1 cellular context compared by ENCODE assay signal in the genomic region with DNA sequence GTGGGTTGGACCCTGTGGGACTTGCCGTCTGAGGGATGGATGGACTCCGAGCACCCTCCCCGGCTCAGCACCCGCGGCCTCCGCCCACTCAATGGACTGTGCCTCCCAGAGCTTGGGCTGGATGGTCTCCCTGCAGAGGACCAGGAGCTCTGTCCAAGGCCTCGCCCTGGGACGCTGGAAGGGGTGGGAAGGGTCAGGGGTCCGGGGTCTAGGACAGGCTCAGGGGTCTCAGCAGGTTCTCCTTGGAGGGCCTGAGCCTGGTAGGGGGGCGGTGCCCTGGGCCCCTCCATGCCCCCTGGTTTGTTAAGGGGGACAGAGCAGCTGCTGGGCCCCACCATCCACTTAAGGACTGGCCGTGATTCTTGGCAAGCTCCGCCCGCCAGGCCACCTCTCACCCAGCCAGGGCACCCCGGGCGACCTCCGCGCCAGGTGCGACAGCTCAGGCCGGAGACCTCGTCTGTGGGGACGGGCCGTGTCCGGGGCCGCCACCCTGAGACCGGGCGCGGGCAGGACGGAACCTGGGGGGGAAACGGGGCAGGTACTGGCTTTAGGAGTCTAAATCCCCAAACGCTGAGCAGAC.
TF ChIP-seq lines count a peak whose summit lies in the region.

No MANE protein-coding gene starts in this region.

TF ChIP-seq in HepG2, 621 proteins besides CTCF, POLR2A, EP300 and RAD21 (continued from another document and continues in another):
- TF ChIP-seq, protein P1, sequence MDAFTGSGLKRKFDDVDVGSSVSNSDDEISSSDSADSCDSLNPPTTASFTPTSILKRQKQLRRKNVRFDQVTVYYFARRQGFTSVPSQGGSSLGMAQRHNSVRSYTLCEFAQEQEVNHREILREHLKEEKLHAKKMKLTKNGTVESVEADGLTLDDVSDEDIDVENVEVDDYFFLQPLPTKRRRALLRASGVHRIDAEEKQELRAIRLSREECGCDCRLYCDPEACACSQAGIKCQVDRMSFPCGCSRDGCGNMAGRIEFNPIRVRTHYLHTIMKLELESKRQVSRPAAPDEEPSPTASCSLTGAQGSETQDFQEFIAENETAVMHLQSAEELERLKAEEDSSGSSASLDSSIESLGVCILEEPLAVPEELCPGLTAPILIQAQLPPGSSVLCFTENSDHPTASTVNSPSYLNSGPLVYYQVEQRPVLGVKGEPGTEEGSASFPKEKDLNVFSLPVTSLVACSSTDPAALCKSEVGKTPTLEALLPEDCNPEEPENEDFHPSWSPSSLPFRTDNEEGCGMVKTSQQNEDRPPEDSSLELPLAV (CRISPR knock-in tag; conservative IDR thresholded peaks at IDR 0.05; ENCODE audit: low read depth): no peak
- TF ChIP-seq SRSF9 (IDR thresholded peaks at IDR 0.05; ENCODE audit: borderline replicate concordance, insufficient read depth, low read depth, low read length, poor library complexity, severe bottlenecking): no peak
- TF ChIP-seq, protein P2, sequence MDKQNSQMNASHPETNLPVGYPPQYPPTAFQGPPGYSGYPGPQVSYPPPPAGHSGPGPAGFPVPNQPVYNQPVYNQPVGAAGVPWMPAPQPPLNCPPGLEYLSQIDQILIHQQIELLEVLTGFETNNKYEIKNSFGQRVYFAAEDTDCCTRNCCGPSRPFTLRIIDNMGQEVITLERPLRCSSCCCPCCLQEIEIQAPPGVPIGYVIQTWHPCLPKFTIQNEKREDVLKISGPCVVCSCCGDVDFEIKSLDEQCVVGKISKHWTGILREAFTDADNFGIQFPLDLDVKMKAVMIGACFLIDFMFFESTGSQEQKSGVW (CRISPR knock-in tag; IDR thresholded peaks at IDR 0.05; ENCODE audit: borderline replicate concordance): no peak
- TF ChIP-seq SUZ12 (IDR thresholded peaks at IDR 0.05; ENCODE audit: low read depth, low read length): no peak
- TF ChIP-seq ZNF83 (CRISPR knock-in tag; IDR thresholded peaks at IDR 0.05; ENCODE audit: borderline replicate concordance): no peak
- TF ChIP-seq RAD51 (IDR thresholded peaks at IDR 0.05; ENCODE audit: borderline replicate concordance): no peak
- TF ChIP-seq ZNF547 (CRISPR knock-in tag; IDR thresholded peaks at IDR 0.05): no peak
- TF ChIP-seq, protein P3, sequence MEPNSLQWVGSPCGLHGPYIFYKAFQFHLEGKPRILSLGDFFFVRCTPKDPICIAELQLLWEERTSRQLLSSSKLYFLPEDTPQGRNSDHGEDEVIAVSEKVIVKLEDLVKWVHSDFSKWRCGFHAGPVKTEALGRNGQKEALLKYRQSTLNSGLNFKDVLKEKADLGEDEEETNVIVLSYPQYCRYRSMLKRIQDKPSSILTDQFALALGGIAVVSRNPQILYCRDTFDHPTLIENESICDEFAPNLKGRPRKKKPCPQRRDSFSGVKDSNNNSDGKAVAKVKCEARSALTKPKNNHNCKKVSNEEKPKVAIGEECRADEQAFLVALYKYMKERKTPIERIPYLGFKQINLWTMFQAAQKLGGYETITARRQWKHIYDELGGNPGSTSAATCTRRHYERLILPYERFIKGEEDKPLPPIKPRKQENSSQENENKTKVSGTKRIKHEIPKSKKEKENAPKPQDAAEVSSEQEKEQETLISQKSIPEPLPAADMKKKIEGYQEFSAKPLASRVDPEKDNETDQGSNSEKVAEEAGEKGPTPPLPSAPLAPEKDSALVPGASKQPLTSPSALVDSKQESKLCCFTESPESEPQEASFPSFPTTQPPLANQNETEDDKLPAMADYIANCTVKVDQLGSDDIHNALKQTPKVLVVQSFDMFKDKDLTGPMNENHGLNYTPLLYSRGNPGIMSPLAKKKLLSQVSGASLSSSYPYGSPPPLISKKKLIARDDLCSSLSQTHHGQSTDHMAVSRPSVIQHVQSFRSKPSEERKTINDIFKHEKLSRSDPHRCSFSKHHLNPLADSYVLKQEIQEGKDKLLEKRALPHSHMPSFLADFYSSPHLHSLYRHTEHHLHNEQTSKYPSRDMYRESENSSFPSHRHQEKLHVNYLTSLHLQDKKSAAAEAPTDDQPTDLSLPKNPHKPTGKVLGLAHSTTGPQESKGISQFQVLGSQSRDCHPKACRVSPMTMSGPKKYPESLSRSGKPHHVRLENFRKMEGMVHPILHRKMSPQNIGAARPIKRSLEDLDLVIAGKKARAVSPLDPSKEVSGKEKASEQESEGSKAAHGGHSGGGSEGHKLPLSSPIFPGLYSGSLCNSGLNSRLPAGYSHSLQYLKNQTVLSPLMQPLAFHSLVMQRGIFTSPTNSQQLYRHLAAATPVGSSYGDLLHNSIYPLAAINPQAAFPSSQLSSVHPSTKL (CRISPR knock-in tag; IDR thresholded peaks at IDR 0.05): no peak
- TF ChIP-seq, protein P4, sequence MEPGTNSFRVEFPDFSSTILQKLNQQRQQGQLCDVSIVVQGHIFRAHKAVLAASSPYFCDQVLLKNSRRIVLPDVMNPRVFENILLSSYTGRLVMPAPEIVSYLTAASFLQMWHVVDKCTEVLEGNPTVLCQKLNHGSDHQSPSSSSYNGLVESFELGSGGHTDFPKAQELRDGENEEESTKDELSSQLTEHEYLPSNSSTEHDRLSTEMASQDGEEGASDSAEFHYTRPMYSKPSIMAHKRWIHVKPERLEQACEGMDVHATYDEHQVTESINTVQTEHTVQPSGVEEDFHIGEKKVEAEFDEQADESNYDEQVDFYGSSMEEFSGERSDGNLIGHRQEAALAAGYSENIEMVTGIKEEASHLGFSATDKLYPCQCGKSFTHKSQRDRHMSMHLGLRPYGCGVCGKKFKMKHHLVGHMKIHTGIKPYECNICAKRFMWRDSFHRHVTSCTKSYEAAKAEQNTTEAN (CRISPR knock-in tag; conservative IDR thresholded peaks at IDR 0.05): no peak; the same call in 1 of the 2 replicates
- TF ChIP-seq, protein P5, sequence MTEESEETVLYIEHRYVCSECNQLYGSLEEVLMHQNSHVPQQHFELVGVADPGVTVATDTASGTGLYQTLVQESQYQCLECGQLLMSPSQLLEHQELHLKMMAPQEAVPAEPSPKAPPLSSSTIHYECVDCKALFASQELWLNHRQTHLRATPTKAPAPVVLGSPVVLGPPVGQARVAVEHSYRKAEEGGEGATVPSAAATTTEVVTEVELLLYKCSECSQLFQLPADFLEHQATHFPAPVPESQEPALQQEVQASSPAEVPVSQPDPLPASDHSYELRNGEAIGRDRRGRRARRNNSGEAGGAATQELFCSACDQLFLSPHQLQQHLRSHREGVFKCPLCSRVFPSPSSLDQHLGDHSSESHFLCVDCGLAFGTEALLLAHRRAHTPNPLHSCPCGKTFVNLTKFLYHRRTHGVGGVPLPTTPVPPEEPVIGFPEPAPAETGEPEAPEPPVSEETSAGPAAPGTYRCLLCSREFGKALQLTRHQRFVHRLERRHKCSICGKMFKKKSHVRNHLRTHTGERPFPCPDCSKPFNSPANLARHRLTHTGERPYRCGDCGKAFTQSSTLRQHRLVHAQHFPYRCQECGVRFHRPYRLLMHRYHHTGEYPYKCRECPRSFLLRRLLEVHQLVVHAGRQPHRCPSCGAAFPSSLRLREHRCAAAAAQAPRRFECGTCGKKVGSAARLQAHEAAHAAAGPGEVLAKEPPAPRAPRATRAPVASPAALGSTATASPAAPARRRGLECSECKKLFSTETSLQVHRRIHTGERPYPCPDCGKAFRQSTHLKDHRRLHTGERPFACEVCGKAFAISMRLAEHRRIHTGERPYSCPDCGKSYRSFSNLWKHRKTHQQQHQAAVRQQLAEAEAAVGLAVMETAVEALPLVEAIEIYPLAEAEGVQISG (CRISPR knock-in tag; IDR thresholded peaks at IDR 0.05): no peak; the same call in 1 of the 2 replicates
- no peak for TF ChIP-seq ZMYM2 (CRISPR knock-in tag; IDR thresholded peaks at IDR 0.05)
- TF ChIP-seq ZFP82 (CRISPR knock-in tag; IDR thresholded peaks at IDR 0.05; ENCODE audit: borderline replicate concordance): no peak
- TF ChIP-seq ZNF879 (CRISPR knock-in tag; IDR thresholded peaks at IDR 0.05): 0 out of 2 replicates have a peak, but pooled peaks have one; percentile 4
- TF ChIP-seq, protein P6, sequence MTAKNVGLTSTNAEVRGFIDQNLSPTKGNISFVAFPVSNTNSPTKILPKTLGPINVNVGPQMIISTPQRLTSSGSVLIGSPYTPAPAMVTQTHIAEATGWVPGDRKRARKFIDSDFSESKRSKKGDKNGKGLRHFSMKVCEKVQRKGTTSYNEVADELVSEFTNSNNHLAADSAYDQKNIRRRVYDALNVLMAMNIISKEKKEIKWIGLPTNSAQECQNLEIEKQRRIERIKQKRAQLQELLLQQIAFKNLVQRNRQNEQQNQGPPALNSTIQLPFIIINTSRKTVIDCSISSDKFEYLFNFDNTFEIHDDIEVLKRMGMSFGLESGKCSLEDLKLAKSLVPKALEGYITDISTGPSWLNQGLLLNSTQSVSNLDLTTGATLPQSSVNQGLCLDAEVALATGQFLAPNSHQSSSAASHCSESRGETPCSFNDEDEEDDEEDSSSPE (CRISPR knock-in tag; IDR thresholded peaks at IDR 0.05): no peak
- TF ChIP-seq ATF1 (CRISPR knock-in tag; IDR thresholded peaks at IDR 0.05): no peak
- no peak for TF ChIP-seq NCOA2 (CRISPR knock-in tag; IDR thresholded peaks at IDR 0.05)
- TF ChIP-seq ARNT2 (CRISPR knock-in tag; IDR thresholded peaks at IDR 0.05; ENCODE audit: low read depth): no peak
- TF ChIP-seq NAIF1 (CRISPR knock-in tag; IDR thresholded peaks at IDR 0.05; ENCODE audit: borderline replicate concordance): no peak
- no peak for TF ChIP-seq PCBP2 (optimal IDR thresholded peaks at IDR 0.05; ENCODE audit: low read depth, low read length, poor library complexity, severe bottlenecking)
- no peak for TF ChIP-seq ZNF282 (IDR thresholded peaks at IDR 0.05; ENCODE audit: partially characterized antibody)
- no peak for TF ChIP-seq MLLT10 (CRISPR knock-in tag; IDR thresholded peaks at IDR 0.05)
- TF ChIP-seq SIX1 (CRISPR knock-in tag; IDR thresholded peaks at IDR 0.05; ENCODE audit: borderline replicate concordance): no peak
- TF ChIP-seq SETDB1 (CRISPR knock-in tag; IDR thresholded peaks at IDR 0.05; ENCODE audit: borderline replicate concordance): no peak
- 0 out of 2 replicates have a peak, but pooled peaks have one; percentile 13 for TF ChIP-seq ZBTB7B (CRISPR knock-in tag; IDR thresholded peaks at IDR 0.05)
- TF ChIP-seq ZNF367 (CRISPR knock-in tag; IDR thresholded peaks at IDR 0.05; ENCODE audit: borderline replicate concordance): no peak
- no peak for TF ChIP-seq CBX5 (CRISPR knock-in tag; IDR thresholded peaks at IDR 0.05; ENCODE audit: borderline replicate concordance)
- no peak for TF ChIP-seq AKAP8 (CRISPR knock-in tag; IDR thresholded peaks at IDR 0.05)
- no peak for TF ChIP-seq ZBTB3 (CRISPR knock-in tag; IDR thresholded peaks at IDR 0.05; ENCODE audit: borderline replicate concordance, low read depth)
- no peak for TF ChIP-seq TAF15 (IDR thresholded peaks at IDR 0.05; ENCODE audit: low read depth, low read length, poor library complexity, severe bottlenecking)
- TF ChIP-seq, protein P7, sequence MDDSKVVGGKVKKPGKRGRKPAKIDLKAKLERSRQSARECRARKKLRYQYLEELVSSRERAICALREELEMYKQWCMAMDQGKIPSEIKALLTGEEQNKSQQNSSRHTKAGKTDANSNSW (CRISPR knock-in tag; IDR thresholded peaks at IDR 0.05; ENCODE audit: borderline replicate concordance): no peak
- TF ChIP-seq ZNF660 (CRISPR knock-in tag; IDR thresholded peaks at IDR 0.05; ENCODE audit: borderline replicate concordance, low read depth): no peak
- no peak for TF ChIP-seq THYN1 (CRISPR knock-in tag; IDR thresholded peaks at IDR 0.05; ENCODE audit: borderline replicate concordance, low read depth)
- TF ChIP-seq MEIS2 (CRISPR knock-in tag; IDR thresholded peaks at IDR 0.05): 0 out of 2 replicates have a peak, but pooled peaks have one; percentile 3
- TF ChIP-seq, protein P8, sequence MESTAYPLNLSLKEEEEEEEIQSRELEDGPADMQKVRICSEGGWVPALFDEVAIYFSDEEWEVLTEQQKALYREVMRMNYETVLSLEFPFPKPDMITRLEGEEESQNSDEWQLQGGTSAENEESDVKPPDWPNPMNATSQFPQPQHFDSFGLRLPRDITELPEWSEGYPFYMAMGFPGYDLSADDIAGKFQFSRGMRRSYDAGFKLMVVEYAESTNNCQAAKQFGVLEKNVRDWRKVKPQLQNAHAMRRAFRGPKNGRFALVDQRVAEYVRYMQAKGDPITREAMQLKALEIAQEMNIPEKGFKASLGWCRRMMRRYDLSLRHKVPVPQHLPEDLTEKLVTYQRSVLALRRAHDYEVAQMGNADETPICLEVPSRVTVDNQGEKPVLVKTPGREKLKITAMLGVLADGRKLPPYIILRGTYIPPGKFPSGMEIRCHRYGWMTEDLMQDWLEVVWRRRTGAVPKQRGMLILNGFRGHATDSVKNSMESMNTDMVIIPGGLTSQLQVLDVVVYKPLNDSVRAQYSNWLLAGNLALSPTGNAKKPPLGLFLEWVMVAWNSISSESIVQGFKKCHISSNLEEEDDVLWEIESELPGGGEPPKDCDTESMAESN (CRISPR knock-in tag; conservative IDR thresholded peaks at IDR 0.05): no peak
- TF ChIP-seq, protein P9, sequence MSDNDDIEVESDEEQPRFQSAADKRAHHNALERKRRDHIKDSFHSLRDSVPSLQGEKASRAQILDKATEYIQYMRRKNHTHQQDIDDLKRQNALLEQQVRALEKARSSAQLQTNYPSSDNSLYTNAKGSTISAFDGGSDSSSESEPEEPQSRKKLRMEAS (IDR thresholded peaks at IDR 0.05): no peak
- no peak for TF ChIP-seq AGO1 (IDR thresholded peaks at IDR 0.05; ENCODE audit: low read depth, low read length, poor library complexity, severe bottlenecking)
- TF ChIP-seq, protein P10, sequence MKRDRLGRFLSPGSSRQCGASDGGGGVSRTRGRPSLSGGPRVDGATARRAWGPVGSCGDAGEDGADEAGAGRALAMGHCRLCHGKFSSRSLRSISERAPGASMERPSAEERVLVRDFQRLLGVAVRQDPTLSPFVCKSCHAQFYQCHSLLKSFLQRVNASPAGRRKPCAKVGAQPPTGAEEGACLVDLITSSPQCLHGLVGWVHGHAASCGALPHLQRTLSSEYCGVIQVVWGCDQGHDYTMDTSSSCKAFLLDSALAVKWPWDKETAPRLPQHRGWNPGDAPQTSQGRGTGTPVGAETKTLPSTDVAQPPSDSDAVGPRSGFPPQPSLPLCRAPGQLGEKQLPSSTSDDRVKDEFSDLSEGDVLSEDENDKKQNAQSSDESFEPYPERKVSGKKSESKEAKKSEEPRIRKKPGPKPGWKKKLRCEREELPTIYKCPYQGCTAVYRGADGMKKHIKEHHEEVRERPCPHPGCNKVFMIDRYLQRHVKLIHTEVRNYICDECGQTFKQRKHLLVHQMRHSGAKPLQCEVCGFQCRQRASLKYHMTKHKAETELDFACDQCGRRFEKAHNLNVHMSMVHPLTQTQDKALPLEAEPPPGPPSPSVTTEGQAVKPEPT (CRISPR knock-in tag; IDR thresholded peaks at IDR 0.05; ENCODE audit: low read depth): no peak
